ENCODE assay signal across 1 cellular context in the genomic region with DNA sequence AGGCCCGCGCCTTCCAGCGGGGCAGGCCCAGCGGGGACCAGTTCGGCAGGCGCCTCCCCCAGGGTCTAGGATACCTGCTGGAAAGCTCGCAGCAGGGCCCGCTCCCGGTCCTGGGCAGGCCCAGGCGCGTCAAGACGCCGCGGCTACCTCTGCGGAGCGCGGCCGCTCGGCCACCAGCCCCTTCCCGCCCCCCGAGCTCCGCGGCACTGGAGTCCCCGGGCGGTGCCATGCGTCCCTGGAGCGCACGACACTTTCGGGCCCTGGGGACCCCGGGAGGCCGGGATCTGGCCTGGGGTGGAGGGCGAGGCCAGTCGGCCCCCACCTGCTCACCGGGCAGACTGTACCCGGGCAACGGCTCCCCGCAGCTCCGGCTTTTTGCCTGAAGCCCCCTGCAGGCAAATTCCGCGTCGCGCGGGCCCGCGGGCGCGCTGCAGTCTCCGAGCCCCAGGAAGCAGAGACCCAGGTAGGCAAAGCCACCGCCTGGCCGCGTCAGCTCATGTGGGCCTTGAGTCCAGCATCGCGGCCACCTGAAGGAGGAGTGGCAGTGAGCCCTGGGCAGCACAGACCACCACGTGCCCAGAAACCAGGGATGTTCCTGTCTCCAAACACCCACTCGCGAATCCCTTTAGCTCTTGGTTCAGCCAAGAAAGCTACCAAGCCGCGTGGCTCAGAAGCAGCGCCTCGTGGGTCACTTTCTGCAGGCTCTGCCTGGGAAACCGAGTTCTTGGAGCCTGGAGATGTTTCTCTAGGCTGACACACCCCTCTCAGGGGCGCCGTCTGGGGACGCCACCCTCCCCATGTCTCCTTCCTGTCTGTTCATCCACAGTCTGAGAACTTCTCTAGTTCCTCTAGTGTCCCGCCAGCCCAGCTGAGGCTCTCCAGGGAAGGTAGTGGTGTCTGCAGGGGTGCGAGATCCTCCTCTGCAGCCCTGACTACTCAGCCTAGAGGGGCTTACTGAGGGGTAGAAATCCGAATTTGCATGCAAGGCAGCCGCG.
TF ChIP-seq lines count a peak whose summit lies in the region.

No MANE protein-coding gene starts in this region.

TF ChIP-seq in K562, 482 proteins besides CTCF, POLR2A, EP300 and RAD21 (continued from another document):
- TF ChIP-seq HDGF (IDR thresholded peaks at IDR 0.05) = no peak
- no peak for TF ChIP-seq MAFF (IDR thresholded peaks at IDR 0.05; ENCODE audit: low read length)
- no peak for TF ChIP-seq PATZ1 (CRISPR knock-in tag; IDR thresholded peaks at IDR 0.05; ENCODE audit: borderline replicate concordance)
- no peak for TF ChIP-seq MTA1 (IDR thresholded peaks at IDR 0.05; ENCODE audit: borderline replicate concordance)
- no peak for TF ChIP-seq TBP (optimal IDR thresholded peaks at IDR 0.05; ENCODE audit: low read depth, low read length)
- no peak for TF ChIP-seq PTBP1 (IDR thresholded peaks at IDR 0.05; ENCODE audit: low read depth, low read length)
- TF ChIP-seq HMGN3 (IDR thresholded peaks at IDR 0.05; ENCODE audit: borderline replicate concordance, extremely low read depth, insufficient read length, low read depth, low read length) = no peak
- no peak for TF ChIP-seq SIN3B (IDR thresholded peaks at IDR 0.05; ENCODE audit: low read depth)
- TF ChIP-seq TSC22D4 (tag; IDR thresholded peaks at IDR 0.05) = no peak
- no peak for TF ChIP-seq TCF7L2 (IDR thresholded peaks at IDR 0.05; ENCODE audit: low read depth, low read length)
- TF ChIP-seq, protein P1, sequence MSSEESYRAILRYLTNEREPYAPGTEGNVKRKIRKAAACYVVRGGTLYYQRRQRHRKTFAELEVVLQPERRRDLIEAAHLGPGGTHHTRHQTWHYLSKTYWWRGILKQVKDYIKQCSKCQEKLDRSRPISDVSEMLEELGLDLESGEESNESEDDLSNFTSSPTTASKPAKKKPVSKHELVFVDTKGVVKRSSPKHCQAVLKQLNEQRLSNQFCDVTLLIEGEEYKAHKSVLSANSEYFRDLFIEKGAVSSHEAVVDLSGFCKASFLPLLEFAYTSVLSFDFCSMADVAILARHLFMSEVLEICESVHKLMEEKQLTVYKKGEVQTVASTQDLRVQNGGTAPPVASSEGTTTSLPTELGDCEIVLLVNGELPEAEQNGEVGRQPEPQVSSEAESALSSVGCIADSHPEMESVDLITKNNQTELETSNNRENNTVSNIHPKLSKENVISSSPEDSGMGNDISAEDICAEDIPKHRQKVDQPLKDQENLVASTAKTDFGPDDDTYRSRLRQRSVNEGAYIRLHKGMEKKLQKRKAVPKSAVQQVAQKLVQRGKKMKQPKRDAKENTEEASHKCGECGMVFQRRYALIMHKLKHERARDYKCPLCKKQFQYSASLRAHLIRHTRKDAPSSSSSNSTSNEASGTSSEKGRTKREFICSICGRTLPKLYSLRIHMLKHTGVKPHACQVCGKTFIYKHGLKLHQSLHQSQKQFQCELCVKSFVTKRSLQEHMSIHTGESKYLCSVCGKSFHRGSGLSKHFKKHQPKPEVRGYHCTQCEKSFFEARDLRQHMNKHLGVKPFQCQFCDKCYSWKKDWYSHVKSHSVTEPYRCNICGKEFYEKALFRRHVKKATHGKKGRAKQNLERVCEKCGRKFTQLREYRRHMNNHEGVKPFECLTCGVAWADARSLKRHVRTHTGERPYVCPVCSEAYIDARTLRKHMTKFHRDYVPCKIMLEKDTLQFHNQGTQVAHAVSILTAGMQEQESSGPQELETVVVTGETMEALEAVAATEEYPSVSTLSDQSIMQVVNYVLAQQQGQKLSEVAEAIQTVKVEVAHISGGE (CRISPR knock-in tag; IDR thresholded peaks at IDR 0.05) = no peak
- TF ChIP-seq MAZ (CRISPR knock-in tag; conservative IDR thresholded peaks at IDR 0.05 in 1 of 2, IDR thresholded peaks at IDR 0.05 in 1 of 2) = no peak
- no peak for TF ChIP-seq TCF7 (IDR thresholded peaks at IDR 0.05; ENCODE audit: borderline replicate concordance)
- TF ChIP-seq PHF8 (IDR thresholded peaks at IDR 0.05; ENCODE audit: borderline replicate concordance, low read length) = no peak
- TF ChIP-seq ZFP36 (IDR thresholded peaks at IDR 0.05; ENCODE audit: low read depth, low read length, partially characterized antibody) = no peak
- no peak for TF ChIP-seq SRF (CRISPR knock-in tag; IDR thresholded peaks at IDR 0.05)
- no peak for TF ChIP-seq DLX4 (CRISPR knock-in tag; IDR thresholded peaks at IDR 0.05)
- TF ChIP-seq PRMT5 (CRISPR knock-in tag; IDR thresholded peaks at IDR 0.05) = no peak
- no peak for TF ChIP-seq DNMT1 (IDR thresholded peaks at IDR 0.05)
